26 cellular contexts compared by ENCODE assay signal in genomic region chr22:23375031-23375827, GRCh38.
"Had no signal": no experiment of that assay in that cellular context is flagged by ENCODE, and none has a peak within 500 bp of the region (broad histone marks: within the 10 kb centered on the region; RNA-seq: fewer than 3 reads in every experiment).

No MANE protein-coding gene starts in this region.

- H3K9me3 Mint-ChIP-seq: memory B cell; mesothelial cell of epicardium; naive B cell; stimulated activated naive CD8-positive, alpha-beta T cell treated with anti-CD3 and anti-CD28 coated beads, Interleukin-15, amount 100 ng/mL, for 72 hours had no signal

- H3K4me1 Mint-ChIP-seq: naive B cell; stimulated activated naive CD8-positive, alpha-beta T cell treated with anti-CD3 and anti-CD28 coated beads, Interleukin-15, amount 100 ng/mL, for 72 hours had no signal

- H3K4me3 ChIP-seq: dorsolateral prefrontal cortex, gastrocnemius medialis, lung, mucosa of descending colon, smooth muscle cell, suprapubic skin, transverse colon, upper lobe of right lung, vagina had no signal

- H3K27ac ChIP-seq: dorsolateral prefrontal cortex, epithelial cell of prostate, gastrocnemius medialis, parathyroid adenoma, suprapubic skin, transverse colon, upper lobe of right lung, vagina had no signal

- H3K4me2 ChIP-seq: smooth muscle cell had no signal

- H3K4me3 Mint-ChIP-seq: memory B cell; mesothelial cell of epicardium; stimulated activated naive CD8-positive, alpha-beta T cell treated with anti-CD3 and anti-CD28 coated beads, Interleukin-15, amount 100 ng/mL, for 72 hours had no signal

- H3K79me2 ChIP-seq: parathyroid adenoma had no signal

- H3K4me1 ChIP-seq: gastrocnemius medialis, parathyroid adenoma, suprapubic skin, transverse colon, upper lobe of right lung, vagina had no signal

- H3K9ac ChIP-seq: parathyroid adenoma had no signal

- FAIRE-seq: keratinocyte had no signal

- H3K36me3 Mint-ChIP-seq: memory B cell, naive B cell had no signal

- ATAC-seq: esophagus mucosa; gastrocnemius medialis; stimulated activated naive CD8-positive, alpha-beta T cell treated with anti-CD3 and anti-CD28 coated beads, Interleukin-15, amount 100 ng/mL, for 72 hours had no signal

- H3K27me3 ChIP-seq: dorsolateral prefrontal cortex, suprapubic skin, transverse colon, upper lobe of right lung, vagina had no signal

- H3K27ac Mint-ChIP-seq: memory B cell; mesothelial cell of epicardium; naive B cell; progenitor cell of endocrine pancreas; stimulated activated naive CD8-positive, alpha-beta T cell treated with anti-CD3 and anti-CD28 coated beads, Interleukin-15, amount 100 ng/mL, for 72 hours had no signal

- H2AFZ ChIP-seq: parathyroid adenoma had no signal

- H3K36me3 ChIP-seq: gastrocnemius medialis, suprapubic skin, transverse colon, upper lobe of right lung, vagina had no signal

- H3K9me3 ChIP-seq: gastrocnemius medialis, mucosa of descending colon, suprapubic skin, transverse colon, upper lobe of right lung, vagina had no signal

- DNase-seq: dorsolateral prefrontal cortex; effector CD4-positive, alpha-beta T cell; foreskin fibroblast; gastrocnemius medialis; head of caudate nucleus; mucosa of descending colon; naive B cell; stimulated activated CD4-positive, alpha-beta T cell treated with anti-CD3 and anti-CD28 coated beads, Interleukin-12 subunit alpha, Interleukin-12 subunit beta, amount 100 ng/mL, for 4 hours; stimulated activated CD4-positive, alpha-beta T cell treated with anti-CD3 and anti-CD28 coated beads, Interleukin-1b, Interleukin-23, amount 100 ng/mL, for 48 hours; stimulated activated CD4-positive, alpha-beta T cell treated with anti-CD3 and anti-CD28 coated beads, Interleukin-4, amount 100 ng/mL, for 1 hour; stimulated activated CD8-positive, alpha-beta memory T cell treated with anti-CD3 and anti-CD28 coated beads, Interleukin-4, amount 100 ng/mL, for 48 hours; stimulated activated naive CD4-positive, alpha-beta T cell; stimulated activated naive CD8-positive, alpha-beta T cell treated with anti-CD3 and anti-CD28 coated beads, Interleukin-15, amount 100 ng/mL, for 72 hours; transverse colon; upper lobe of right lung had no signal
